In the genomic region with DNA sequence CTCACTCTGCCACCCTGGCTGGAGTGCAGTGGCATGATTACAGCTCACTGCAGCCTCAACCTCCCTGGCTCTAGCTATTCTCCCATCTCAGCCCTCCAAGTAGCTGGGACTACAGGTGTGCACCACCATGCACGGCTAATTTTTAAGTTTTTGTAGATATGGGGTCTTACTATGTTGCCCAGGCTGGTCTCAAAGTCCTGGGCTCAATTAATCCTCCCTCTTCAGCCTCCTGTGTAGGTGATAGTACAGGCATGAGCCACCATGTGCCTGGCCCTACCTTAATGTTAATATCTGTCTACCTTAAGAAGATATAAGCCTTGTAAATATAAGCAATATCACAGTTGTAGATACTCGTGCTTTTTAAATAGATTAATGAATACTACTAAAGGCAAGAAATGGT, we compare ENCODE assay signal across 20 cellular contexts. TPM values are rescaled to one million over a fixed set of nuclear protein-coding genes. Genes with fewer than 3 reads are reported as not detected.
A peak's percentile ranks its signal among the peaks of the same experiment; 100 is the strongest.
DNase-seq lines count a peak whose midpoint lies in the region; ATAC-seq lines count a peak whose summit lies in the region.
"Had no signal": no experiment of that assay in that cellular context is flagged by ENCODE, and none has a peak within 500 bp of the region (broad histone marks: within the 10 kb centered on the region; RNA-seq: fewer than 3 reads in every experiment).

No MANE protein-coding gene starts in this region.

- peak overlapping the region; percentile 9 for H3K27ac Mint-ChIP-seq in activated CD4-positive, alpha-beta T cell treated with anti-CD3 and anti-CD28 coated beads, Interleukin-2, amount 10 ng/mL, durations not matched to agents 24 days and 14 days
- peak overlapping the region in 2 of 3 donors; percentile 38 to 62 for H3K27ac Mint-ChIP-seq in CD4-positive, CD25-positive, alpha-beta regulatory T cell
- H3K27ac Mint-ChIP-seq in activated T-helper 2 cell treated with anti-CD3 and anti-CD28 coated beads, Interferon-gamma antibody, Interleukin-2, Interleukin-4, amounts not matched to agents 10 μg/mL and 5 μg/mL and 100 μg/mL, durations not matched to agents 14 hours and 24 hours and 36 hours, result peak overlapping the region; percentile 30
- peak overlapping the region in 7 of 10 donors; percentile 8 to 68 (median 27) for H3K27ac Mint-ChIP-seq in naive thymus-derived CD8-positive, alpha-beta T cell

- no peak overlapping the region for H3K27ac ChIP-seq in CD4-positive, CD25-positive, alpha-beta regulatory T cell (ENCODE audit: insufficient read depth, low read length, poor library complexity, severe bottlenecking)
- H3K27ac ChIP-seq: 22Rv1, BLaER1 had no signal

- no peak overlapping the region for H3K4me3 ChIP-seq in CD4-positive, CD25-positive, alpha-beta regulatory T cell (ENCODE audit: low read depth, low read length)
- H3K4me3 ChIP-seq: BLaER1 had no signal

- H3K36me3 Mint-ChIP-seq in activated CD4-positive, alpha-beta T cell treated with anti-CD3 and anti-CD28 coated beads, Interleukin-2, amount 10 ng/mL, durations not matched to agents 24 days and 14 days (ENCODE audit: low read depth), result peaks cover 36% of the 10 kb centered on the region
- H3K36me3 Mint-ChIP-seq in CD4-positive, CD25-positive, alpha-beta regulatory T cell, result peaks cover 23% of the 10 kb centered on the region
- H3K36me3 Mint-ChIP-seq in activated T-helper 2 cell treated with anti-CD3 and anti-CD28 coated beads, Interferon-gamma antibody, Interleukin-2, Interleukin-4, amounts not matched to agents 10 μg/mL and 5 μg/mL and 100 μg/mL, durations not matched to agents 14 hours and 24 hours and 36 hours (ENCODE audit: low read depth), result peaks cover 37% of the 10 kb centered on the region
- peaks cover 0 to 45% (median 14%) of the 10 kb centered on the region in 3 donors for H3K36me3 Mint-ChIP-seq in naive thymus-derived CD8-positive, alpha-beta T cell

- H3K4me1 Mint-ChIP-seq in activated CD4-positive, alpha-beta T cell treated with anti-CD3 and anti-CD28 coated beads, Interleukin-2, amount 10 ng/mL, durations not matched to agents 24 days and 14 days, result no peaks in the 10 kb centered on the region
- peaks cover 0 to 9% (median 2%) of the 10 kb centered on the region in 4 donors for H3K4me1 Mint-ChIP-seq in CD4-positive, CD25-positive, alpha-beta regulatory T cell
- no peaks in the 10 kb centered on the region for H3K4me1 Mint-ChIP-seq in activated T-helper 2 cell treated with anti-CD3 and anti-CD28 coated beads, Interferon-gamma antibody, Interleukin-2, Interleukin-4, amounts not matched to agents 10 μg/mL and 5 μg/mL and 100 μg/mL, durations not matched to agents 14 hours and 24 hours and 36 hours (ENCODE audit: low read depth)
- H3K4me1 Mint-ChIP-seq in naive thymus-derived CD8-positive, alpha-beta T cell, result peaks cover 0 to 7% (median 0%) of the 10 kb centered on the region in 4 donors

- no peak for DNase-seq in activated CD4-positive, alpha-beta T cell treated with anti-CD3 and anti-CD28 coated beads, Interleukin-2, amount 10 ng/mL, durations not matched to agents 24 days and 14 days
- DNase-seq in activated CD4-positive, alpha-beta T cell treated with anti-CD3 and anti-CD28 coated beads for 48 hours, result no peak
- no peak for DNase-seq in CD4-positive, CD25-positive, alpha-beta regulatory T cell
- no peak for DNase-seq in activated T-helper 2 cell treated with anti-CD3 and anti-CD28 coated beads, Interferon-gamma antibody, Interleukin-2, Interleukin-4, amounts not matched to agents 10 μg/mL and 5 μg/mL and 100 μg/mL, durations not matched to agents 14 hours and 24 hours and 36 hours (ENCODE audit: low spot score)
- no peak for DNase-seq in naive thymus-derived CD8-positive, alpha-beta T cell
- DNase-seq in ACHN, result no peak
- no peak for DNase-seq in NCI-H146 treated with DMSO at 0.1 percent for 48 hours (lab: John Stamatoyannopoulos, UW; ENCODE audit: unreplicated experiment)
- DNase-seq: COR-L47, DMS153, MM.1S, NCI-H1105 treated with DMSO at 0.1 percent for 48 hours, NCI-H187, NCI-H446, NCI-H69, SHP77, SK-N-SH had no signal

- H3K4me3 Mint-ChIP-seq in activated CD4-positive, alpha-beta T cell treated with anti-CD3 and anti-CD28 coated beads, Interleukin-2, amount 10 ng/mL, durations not matched to agents 24 days and 14 days, result no peak overlapping the region
- no peak overlapping the region for H3K4me3 Mint-ChIP-seq in CD4-positive, CD25-positive, alpha-beta regulatory T cell
- no peak overlapping the region for H3K4me3 Mint-ChIP-seq in activated T-helper 2 cell treated with anti-CD3 and anti-CD28 coated beads, Interferon-gamma antibody, Interleukin-2, Interleukin-4, amounts not matched to agents 10 μg/mL and 5 μg/mL and 100 μg/mL, durations not matched to agents 14 hours and 24 hours and 36 hours (ENCODE audit: low read depth)
- no peak overlapping the region for H3K4me3 Mint-ChIP-seq in naive thymus-derived CD8-positive, alpha-beta T cell

- in situ Hi-C loops in ACHN (cut with HindIII; ENCODE audit: low pct_ligation_motif_present, low pct_unique_long_range_greater_than_20kb, low sequenced_read_pairs), result no loop called here

- H3K36me3 ChIP-seq in CD4-positive, CD25-positive, alpha-beta regulatory T cell (ENCODE audit: control insufficient read depth, insufficient read depth, low read length), result peaks cover 48% of the 10 kb centered on the region

- no peaks in the 10 kb centered on the region for H3K27me3 ChIP-seq in CD4-positive, CD25-positive, alpha-beta regulatory T cell (ENCODE audit: control insufficient read depth, insufficient read depth, low read length)
- H3K27me3 ChIP-seq: BLaER1 had no signal

- no peaks in the 10 kb centered on the region for H3K9me3 ChIP-seq in CD4-positive, CD25-positive, alpha-beta regulatory T cell (ENCODE audit: control insufficient read depth in 2 of 2, low read length in 2 of 2)
- H3K9me3 ChIP-seq: SK-N-SH had no signal

- POLR2A ChIA-PET in naive thymus-derived CD8-positive, alpha-beta T cell (lab: Charles Lee), result interaction anchor here (1.1 kb wide), 1 partner anchor 46 kb away, joined by 4 read pairs; no protein-coding TSS in a partner anchor

- H3K9me3 Mint-ChIP-seq in activated CD4-positive, alpha-beta T cell treated with anti-CD3 and anti-CD28 coated beads, Interleukin-2, amount 10 ng/mL, durations not matched to agents 24 days and 14 days, result no peaks in the 10 kb centered on the region
- no peaks in the 10 kb centered on the region for H3K9me3 Mint-ChIP-seq in CD4-positive, CD25-positive, alpha-beta regulatory T cell
- H3K9me3 Mint-ChIP-seq in activated T-helper 2 cell treated with anti-CD3 and anti-CD28 coated beads, Interferon-gamma antibody, Interleukin-2, Interleukin-4, amounts not matched to agents 10 μg/mL and 5 μg/mL and 100 μg/mL, durations not matched to agents 14 hours and 24 hours and 36 hours, result no peaks in the 10 kb centered on the region
- no peaks in the 10 kb centered on the region for H3K9me3 Mint-ChIP-seq in naive thymus-derived CD8-positive, alpha-beta T cell

- no peak for ATAC-seq in CD4-positive, CD25-positive, alpha-beta regulatory T cell (ENCODE audit: low read depth in 2 of 2)
- ATAC-seq in naive thymus-derived CD8-positive, alpha-beta T cell, result no peak
- no peak for ATAC-seq in GM19455 (IDR thresholded peaks at IDR 0.05; ENCODE audit: unreplicated experiment)
- ATAC-seq: HepG2 had no signal

- H3K27me3 Mint-ChIP-seq in activated CD4-positive, alpha-beta T cell treated with anti-CD3 and anti-CD28 coated beads, Interleukin-2, amount 10 ng/mL, durations not matched to agents 24 days and 14 days, result no peaks in the 10 kb centered on the region
- H3K27me3 Mint-ChIP-seq in CD4-positive, CD25-positive, alpha-beta regulatory T cell, result no peaks in the 10 kb centered on the region
- H3K27me3 Mint-ChIP-seq in activated T-helper 2 cell treated with anti-CD3 and anti-CD28 coated beads, Interferon-gamma antibody, Interleukin-2, Interleukin-4, amounts not matched to agents 10 μg/mL and 5 μg/mL and 100 μg/mL, durations not matched to agents 14 hours and 24 hours and 36 hours (ENCODE audit: low read depth), result no peaks in the 10 kb centered on the region
- no peaks in the 10 kb centered on the region for H3K27me3 Mint-ChIP-seq in naive thymus-derived CD8-positive, alpha-beta T cell

- no peaks in the 10 kb centered on the region for H3K4me1 ChIP-seq in CD4-positive, CD25-positive, alpha-beta regulatory T cell (ENCODE audit: control insufficient read depth, insufficient read depth, low read length, poor library complexity, severe bottlenecking)
- H3K4me1 ChIP-seq: BLaER1 had no signal

- intact Hi-C loops in activated CD4-positive, alpha-beta T cell treated with anti-CD3 and anti-CD28 coated beads, Interleukin-2, amount 10 ng/mL, durations not matched to agents 24 days and 14 days (cut with micrococcal nuclease), result no loop called here
- intact Hi-C loops in activated T-helper 2 cell treated with anti-CD3 and anti-CD28 coated beads, Interferon-gamma antibody, Interleukin-2, Interleukin-4, amounts not matched to agents 10 μg/mL and 5 μg/mL and 100 μg/mL, durations not matched to agents 14 hours and 24 hours and 36 hours (cut with micrococcal nuclease), result no loop called here

RNA-seq across cellular contexts. Expression of a gene that starts 16.7 kb away (rescaled TPM):
- 9,514 and 9,634 TPM in 2 replicates for total RNA-seq in activated CD4-positive, alpha-beta T cell treated with anti-CD3 and anti-CD28 coated beads, Interleukin-2, amount 10 ng/mL, durations not matched to agents 24 days and 14 days
- 10,044 TPM for total RNA-seq in CD4-positive, CD25-positive, alpha-beta regulatory T cell
- polyA plus RNA-seq in CD4-positive, CD25-positive, alpha-beta regulatory T cell, result over 10,000 TPM in 2 of 4 donors, 1,000 to 10,000 TPM in 2; 6,574 to 12,846 (median 10,671) TPM
- total RNA-seq in activated T-helper 2 cell treated with anti-CD3 and anti-CD28 coated beads, Interferon-gamma antibody, Interleukin-2, Interleukin-4, amounts not matched to agents 10 μg/mL and 5 μg/mL and 100 μg/mL, durations not matched to agents 14 hours and 24 hours and 36 hours, result 11,266 and 11,402 TPM in 2 replicates
- total RNA-seq in naive thymus-derived CD8-positive, alpha-beta T cell, result over 10,000 TPM; 14,584 to 14,776 TPM
- over 10,000 TPM; 14,095 to 14,658 (median 14,646) TPM for polyA plus RNA-seq in naive thymus-derived CD8-positive, alpha-beta T cell

RNA-seq across cellular contexts. Expression of a gene that starts 42.6 kb away (rescaled TPM):
- total RNA-seq in activated CD4-positive, alpha-beta T cell treated with anti-CD3 and anti-CD28 coated beads, Interleukin-2, amount 10 ng/mL, durations not matched to agents 24 days and 14 days, result 35.5 and 35.7 TPM in 2 replicates
- 69.9 TPM for total RNA-seq in CD4-positive, CD25-positive, alpha-beta regulatory T cell
- 10 to 100 TPM; 34.9 to 46.1 (median 41.6) TPM for polyA plus RNA-seq in CD4-positive, CD25-positive, alpha-beta regulatory T cell
- total RNA-seq in activated T-helper 2 cell treated with anti-CD3 and anti-CD28 coated beads, Interferon-gamma antibody, Interleukin-2, Interleukin-4, amounts not matched to agents 10 μg/mL and 5 μg/mL and 100 μg/mL, durations not matched to agents 14 hours and 24 hours and 36 hours, result 27.9 and 32.1 TPM in 2 replicates
- 10 to 100 TPM; 87.8 to 90.6 TPM for total RNA-seq in naive thymus-derived CD8-positive, alpha-beta T cell
- polyA plus RNA-seq in naive thymus-derived CD8-positive, alpha-beta T cell, result 10 to 100 TPM; 23.6 to 33.0 (median 25.0) TPM

RNA-seq across cellular contexts. Expression of a gene that starts 52.1 kb away (rescaled TPM):
- 45.0 and 49.7 TPM in 2 replicates for total RNA-seq in activated CD4-positive, alpha-beta T cell treated with anti-CD3 and anti-CD28 coated beads, Interleukin-2, amount 10 ng/mL, durations not matched to agents 24 days and 14 days
- total RNA-seq in CD4-positive, CD25-positive, alpha-beta regulatory T cell, result 24.2 TPM
- polyA plus RNA-seq in CD4-positive, CD25-positive, alpha-beta regulatory T cell, result 10 to 100 TPM in 3 of 4 donors, 1 to 10 TPM in 1; 9.0 to 18.3 (median 12.0) TPM
- 42.7 and 46.7 TPM in 2 replicates for total RNA-seq in activated T-helper 2 cell treated with anti-CD3 and anti-CD28 coated beads, Interferon-gamma antibody, Interleukin-2, Interleukin-4, amounts not matched to agents 10 μg/mL and 5 μg/mL and 100 μg/mL, durations not matched to agents 14 hours and 24 hours and 36 hours
- 1 to 10 TPM; 5.2 to 5.4 TPM for total RNA-seq in naive thymus-derived CD8-positive, alpha-beta T cell
- 1 to 10 TPM; 1.9 to 3.8 (median 2.0) TPM for polyA plus RNA-seq in naive thymus-derived CD8-positive, alpha-beta T cell
